ENCODE assay signal across 23 cellular contexts in genomic region chr6:77424761-77425160, GRCh38. TPM values are rescaled to one million over a fixed set of nuclear protein-coding genes. Genes with fewer than 3 reads are reported as not detected.
"Had no signal": no experiment of that assay in that cellular context is flagged by ENCODE, and none has a peak within 500 bp of the region (broad histone marks: within the 10 kb centered on the region; RNA-seq: fewer than 3 reads in every experiment).

No MANE protein-coding gene starts in this region.

- H3K27ac ChIP-seq: Peyer's patch, RWPE1, SJCRH30 had no signal

- H3K4me1 ChIP-seq: Peyer's patch, SJCRH30 had no signal

- FAIRE-seq: astrocyte, TTC549 had no signal

- H3K9me3 ChIP-seq: Peyer's patch, SJCRH30 had no signal

- ATAC-seq: activated CD8-positive, alpha-beta T cell treated with anti-CD3 and anti-CD28 coated beads, Interleukin-2, amount 10 ng/mL, durations not matched to agents 7 days and 5 days; T-helper 17 cell had no signal

- H3K4me3 ChIP-seq: Peyer's patch, SJCRH30 had no signal

- H3K27me3 ChIP-seq: Peyer's patch, SJCRH30 had no signal

- DNase-seq: activated B cell treated with CpG ODN at 0.5 μM for 24 hours; activated CD8-positive, alpha-beta memory T cell treated with anti-CD3 and anti-CD28 coated beads, Interleukin-2, amount 50 U/mL, for 48 hours; activated CD8-positive, alpha-beta T cell treated with anti-CD3 and anti-CD28 coated beads, Interleukin-2, amount 10 ng/mL, durations not matched to agents 7 days and 5 days; activated naive CD4-positive, alpha-beta T cell treated with anti-CD3 and anti-CD28 coated beads, Interleukin-2, amount 50 U/mL, for 16 hours; activated naive CD8-positive, alpha-beta T cell treated with anti-CD3 and anti-CD28 coated beads, Interleukin-2, amount 10 ng/mL, durations not matched to agents 7 days and 5 days; activated T-cell treated with anti-CD3 and anti-CD28 coated beads, Interleukin-2, amount 50 U/mL, for 1 hour; amniotic stem cell; Kasumi-1; KBM-7; NCI-H1048; NCI-H146; NCI-H187 treated with DMSO at 0.1 percent for 48 hours; NCI-H2081 treated with DMSO at 0.1 percent for 48 hours; NCI-H446; NCI-H524; Peyer's patch; Right ventricle myocardium superior; SJCRH30; T-helper 17 cell; T-helper 9 cell had no signal

- H3K36me3 ChIP-seq: Peyer's patch, SJCRH30 had no signal

RNA-seq across cellular contexts. Expression of gene HTR1B, which starts 38.5 kb away (rescaled TPM):
- total RNA-seq: activated B cell treated with CpG ODN at 0.5 μM for 24 hours; activated CD8-positive, alpha-beta T cell treated with anti-CD3 and anti-CD28 coated beads, Interleukin-2, amount 10 ng/mL, durations not matched to agents 7 days and 5 days; activated naive CD8-positive, alpha-beta T cell treated with anti-CD3 and anti-CD28 coated beads, Interleukin-2, amount 10 ng/mL, durations not matched to agents 7 days and 5 days; Right ventricle myocardium superior; SJCRH30; T-helper 17 cell had no signal
